ENCODE assay signal across 29 cellular contexts in the genomic region with DNA sequence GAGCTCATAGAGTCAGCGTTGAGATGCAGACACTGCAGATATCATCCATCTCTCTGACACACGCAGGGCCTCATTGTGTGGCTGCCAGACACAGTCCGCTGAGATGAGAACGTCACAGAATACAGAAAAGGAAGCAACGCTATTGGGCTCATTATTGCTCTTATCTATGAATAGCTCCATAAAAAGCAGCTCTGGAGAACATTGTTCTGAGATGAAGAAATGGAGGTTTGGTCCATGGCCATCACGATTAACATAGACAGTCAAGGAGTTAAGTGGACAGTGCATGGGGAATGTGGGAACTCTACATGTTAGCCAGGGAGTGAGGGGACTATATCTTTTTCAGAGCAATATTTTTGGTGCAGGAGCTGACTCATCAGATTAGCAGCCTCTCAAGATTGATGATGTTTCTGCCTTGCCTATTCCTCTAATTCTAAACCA.
DNase-seq lines count a peak whose midpoint lies in the region; ATAC-seq lines count a peak whose summit lies in the region.
"Had no signal": no experiment of that assay in that cellular context is flagged by ENCODE, and none has a peak within 500 bp of the region (broad histone marks: within the 10 kb centered on the region; RNA-seq: fewer than 3 reads in every experiment).

No MANE protein-coding gene starts in this region.

- ATAC-seq in right cardiac atrium, result peak; percentile 85 to 92
- no peak for ATAC-seq in HG02763 (IDR thresholded peaks at IDR 0.05; ENCODE audit: unreplicated experiment)
- ATAC-seq: activated CD4-positive, CD25-positive, alpha-beta regulatory T cell treated with anti-CD3 and anti-CD28 coated beads, Interleukin-2, amount 50 U/mL, for 24 hours; activated CD8-positive, alpha-beta T cell treated with anti-CD3 and anti-CD28 coated beads for 36 hours; CD8-positive, alpha-beta T cell; K562 had no signal

- H3K9ac ChIP-seq in rectal smooth muscle tissue (ENCODE audit: low read length), result no peak overlapping the region
- H3K9ac ChIP-seq: parathyroid adenoma had no signal

- WGBS in right cardiac atrium, result 21% methylated on average over 6 of the region's 6 CpGs

- no peaks in the 10 kb centered on the region for H3K27me3 Mint-ChIP-seq in activated T-helper 2 cell treated with anti-CD3 and anti-CD28 coated beads, Interferon-gamma antibody, Interleukin-2, Interleukin-4, amounts not matched to agents 10 μg/mL and 5 μg/mL and 100 μg/mL, durations not matched to agents 14 hours and 24 hours and 36 hours (ENCODE audit: low read depth)
- H3K27me3 Mint-ChIP-seq: activated CD8-positive, alpha-beta T cell treated with anti-CD3 and anti-CD28 coated beads for 36 hours had no signal

- H3K9me3 Mint-ChIP-seq in activated T-helper 2 cell treated with anti-CD3 and anti-CD28 coated beads, Interferon-gamma antibody, Interleukin-2, Interleukin-4, amounts not matched to agents 10 μg/mL and 5 μg/mL and 100 μg/mL, durations not matched to agents 14 hours and 24 hours and 36 hours, result peaks cover 64% of the 10 kb centered on the region

- no peaks in the 10 kb centered on the region for H3K27me3 ChIP-seq in SJCRH30
- no peaks in the 10 kb centered on the region for H3K27me3 ChIP-seq in right cardiac atrium (ENCODE audit: control insufficient read depth, insufficient read depth)
- H3K27me3 ChIP-seq in rectal smooth muscle tissue (ENCODE audit: control insufficient read depth, insufficient read depth, low read length), result no peaks in the 10 kb centered on the region
- H3K27me3 ChIP-seq: tibial artery had no signal

- H3K4me1 Mint-ChIP-seq in activated T-helper 2 cell treated with anti-CD3 and anti-CD28 coated beads, Interferon-gamma antibody, Interleukin-2, Interleukin-4, amounts not matched to agents 10 μg/mL and 5 μg/mL and 100 μg/mL, durations not matched to agents 14 hours and 24 hours and 36 hours (ENCODE audit: low read depth), result no peaks in the 10 kb centered on the region

- H3K4me3 ChIP-seq in SJCRH30 (no peak overlapping the region), right cardiac atrium (ENCODE audit: low read length) (no peak overlapping the region), rectal smooth muscle tissue (ENCODE audit: low read length) (no peak overlapping the region)
- H3K4me3 ChIP-seq: K562, tibial artery had no signal

- DNase-seq in SJCRH30 (no peak), cerebellar cortex (ENCODE audit: low spot score) (peak; percentile 26), right cardiac atrium (peak; percentile 21 to 76 (median 66)), EL (no peak), SIG-M5 (lab: John Stamatoyannopoulos, UW) (no peak)
- no peak for DNase-seq in activated T-helper 2 cell treated with anti-CD3 and anti-CD28 coated beads, Interferon-gamma antibody, Interleukin-2, Interleukin-4, amounts not matched to agents 10 μg/mL and 5 μg/mL and 100 μg/mL, durations not matched to agents 14 hours and 24 hours and 36 hours (ENCODE audit: low spot score)
- DNase-seq: activated CD8-positive, alpha-beta T cell treated with anti-CD3 and anti-CD28 coated beads for 36 hours; activated naive CD4-positive, alpha-beta T cell treated with Interleukin-2 at 50 U/mL for 16 hours; activated T-cell treated with anti-CD3 and anti-CD28 coated beads, Interleukin-2, amount 50 U/mL, for 1 hour; amniotic stem cell; CD8-positive, alpha-beta T cell; central memory CD4-positive, alpha-beta T cell; DMS153; GF-D8; mammary epithelial cell; MM.1S; NCI-H1436; NCI-H2171; NCI-H526; small intestine; stimulated activated naive CD4-positive, alpha-beta T cell; T1000; tibial artery had no signal

- H3K36me3 ChIP-seq in SJCRH30 (no peaks in the 10 kb centered on the region), rectal smooth muscle tissue (ENCODE audit: control insufficient read depth, insufficient read depth, low read length) (no peaks in the 10 kb centered on the region)
- H3K36me3 ChIP-seq: tibial artery had no signal

- H3K27ac Mint-ChIP-seq in activated T-helper 2 cell treated with anti-CD3 and anti-CD28 coated beads, Interferon-gamma antibody, Interleukin-2, Interleukin-4, amounts not matched to agents 10 μg/mL and 5 μg/mL and 100 μg/mL, durations not matched to agents 14 hours and 24 hours and 36 hours, result no peak overlapping the region
- H3K27ac Mint-ChIP-seq: activated CD8-positive, alpha-beta T cell treated with anti-CD3 and anti-CD28 coated beads for 36 hours; CD8-positive, alpha-beta T cell had no signal

- H3K4me3 Mint-ChIP-seq in activated T-helper 2 cell treated with anti-CD3 and anti-CD28 coated beads, Interferon-gamma antibody, Interleukin-2, Interleukin-4, amounts not matched to agents 10 μg/mL and 5 μg/mL and 100 μg/mL, durations not matched to agents 14 hours and 24 hours and 36 hours (ENCODE audit: low read depth), result no peak overlapping the region
- H3K4me3 Mint-ChIP-seq: activated CD8-positive, alpha-beta T cell treated with anti-CD3 and anti-CD28 coated beads for 36 hours; CD8-positive, alpha-beta T cell had no signal

- H3K36me3 Mint-ChIP-seq in activated T-helper 2 cell treated with anti-CD3 and anti-CD28 coated beads, Interferon-gamma antibody, Interleukin-2, Interleukin-4, amounts not matched to agents 10 μg/mL and 5 μg/mL and 100 μg/mL, durations not matched to agents 14 hours and 24 hours and 36 hours (ENCODE audit: low read depth), result no peaks in the 10 kb centered on the region
- H3K36me3 Mint-ChIP-seq: CD8-positive, alpha-beta T cell had no signal

- no peaks in the 10 kb centered on the region for H3K9me3 ChIP-seq in SJCRH30 (replicated peaks)
- H3K9me3 ChIP-seq in right cardiac atrium (ENCODE audit: control insufficient read depth, low read length), result no peaks in the 10 kb centered on the region
- H3K9me3 ChIP-seq: tibial artery had no signal

- H3K27ac ChIP-seq in SJCRH30, result peak overlapping the region; percentile 48
- H3K27ac ChIP-seq in right cardiac atrium (ENCODE audit: low read length), result no peak overlapping the region
- peak overlapping the region; percentile 25 for H3K27ac ChIP-seq in rectal smooth muscle tissue (ENCODE audit: low read depth, low read length)
- H3K27ac ChIP-seq: epithelial cell of prostate, parathyroid adenoma, tibial artery had no signal

- intact Hi-C loops in right cardiac atrium (cut with DNase I), result no loop called here
- intact Hi-C loops in activated T-helper 2 cell treated with anti-CD3 and anti-CD28 coated beads, Interferon-gamma antibody, Interleukin-2, Interleukin-4, amounts not matched to agents 10 μg/mL and 5 μg/mL and 100 μg/mL, durations not matched to agents 14 hours and 24 hours and 36 hours (cut with micrococcal nuclease), result no loop called here

- H3K4me1 ChIP-seq in SJCRH30 (peaks cover 9% of the 10 kb centered on the region), right cardiac atrium (ENCODE audit: control insufficient read depth, insufficient read depth, low read length) (no peaks in the 10 kb centered on the region), rectal smooth muscle tissue (ENCODE audit: control insufficient read depth, insufficient read depth, low read length) (peaks cover 7% of the 10 kb centered on the region)
- H3K4me1 ChIP-seq: parathyroid adenoma, tibial artery had no signal

Comparison
In these comparisons a context has a peak if more than half of its experiments do, and no peak if none do; other contexts are left out.
1. DNase-seq: peak in cerebellar cortex (single experiment) and right cardiac atrium (3 of 3); none in SJCRH30 (0 of 2), activated T-helper 2 cell treated with anti-CD3 and anti-CD28 coated beads, Interferon-gamma antibody, Interleukin-2, Interleukin-4, amounts not matched to agents 10 μg/mL and 5 μg/mL and 100 μg/mL, durations not matched to agents 14 hours and 24 hours and 36 hours (single experiment), EL (single experiment) and SIG-M5 (single experiment).